In the genomic region with DNA sequence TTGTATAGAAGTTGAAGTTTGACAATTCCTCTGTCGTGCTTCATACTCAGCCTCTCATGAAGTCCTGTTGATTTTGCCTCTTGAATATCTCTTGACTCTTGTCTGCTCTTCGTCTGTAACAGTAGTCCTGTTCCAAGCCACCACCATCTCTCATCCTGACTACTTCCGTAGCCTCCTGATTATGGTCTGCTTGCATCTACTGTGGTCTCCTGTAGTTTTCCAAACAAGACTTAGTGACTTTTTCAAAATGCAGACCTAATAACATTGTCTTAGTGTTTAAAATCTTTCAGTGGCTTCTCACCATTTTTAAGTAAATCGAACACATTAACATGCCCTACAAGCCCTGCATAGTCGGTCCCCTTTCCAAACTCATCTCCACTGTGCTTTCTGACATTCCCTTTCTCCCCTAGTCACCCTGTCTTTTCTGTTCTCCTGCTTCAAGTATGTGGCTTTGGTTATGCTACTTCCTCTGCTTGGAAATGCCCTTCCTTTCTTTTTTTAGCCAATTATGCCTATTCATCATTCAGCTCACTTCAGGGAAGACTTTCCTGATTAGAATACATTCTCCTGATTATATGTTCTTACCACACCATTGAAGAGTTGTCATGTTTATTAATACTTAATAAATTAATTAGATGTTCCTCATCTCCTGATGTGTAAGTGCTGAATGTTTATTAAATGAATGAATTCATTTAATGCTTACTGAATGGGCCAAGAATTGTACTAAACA, we compare ENCODE assay signal across 8 cellular contexts. TPM values are rescaled to one million over a fixed set of nuclear protein-coding genes. Genes with fewer than 3 reads are reported as not detected.
DNase-seq lines count a peak whose midpoint lies in the region; FAIRE-seq and TF ChIP-seq lines count a peak whose summit lies in the region.
"Had no signal": no experiment of that assay in that cellular context is flagged by ENCODE, and none has a peak within 500 bp of the region (broad histone marks: within the 10 kb centered on the region; RNA-seq: fewer than 3 reads in every experiment).

No MANE protein-coding gene starts in this region.

- H3K36me3 ChIP-seq in prostate gland = no peaks in the 10 kb centered on the region

- H3K27ac ChIP-seq in prostate gland = no peak overlapping the region

- H3K27me3 ChIP-seq in prostate gland (replicated peaks; ENCODE audit: insufficient read depth) = no peaks in the 10 kb centered on the region

- 63% methylated on average over 5 of the region's 5 CpGs for WGBS in prostate gland

- FAIRE-seq in GM12891 (lab: Jason Lieb, UNC) = peak; percentile 61

- TF ChIP-seq CTCF in epithelial cell of proximal tubule (conservative IDR thresholded peaks at IDR 0.05; ENCODE audit: low read depth, low read length) (no peak), prostate gland (IDR thresholded peaks at IDR 0.05) (no peak)

- H3K4me3 ChIP-seq in epithelial cell of proximal tubule (ENCODE audit: low read depth, low read length) (peak overlapping the region; percentile 88), prostate gland (peak overlapping the region; percentile 87 to 92)

- intact Hi-C loops in prostate gland (cut with DNase I) = no loop called here

- DNase-seq in GM12891 (ENCODE audit: insufficient read length, low spot score) (no peak), OCI-M1 (lab: John Stamatoyannopoulos, UW) (peak; percentile 58), epithelial cell of proximal tubule (ENCODE audit: low read depth) (no peak), prostate gland (ENCODE audit: low spot score) (no peak), superior temporal gyrus (ENCODE audit: extremely low spot score) (no peak), GM03348 (ENCODE audit: low spot score) (no peak), NCI-H526 (lab: John Stamatoyannopoulos, UW) (no peak)
- DNase-seq: caudate nucleus had no signal

- H3K9me3 ChIP-seq in prostate gland = no peaks in the 10 kb centered on the region

- no peaks in the 10 kb centered on the region for H3K4me1 ChIP-seq in prostate gland (replicated peaks)

- TF ChIP-seq POLR2A in GM12891 (IDR thresholded peaks at IDR 0.05; ENCODE audit: low read depth, low read length) (no peak), prostate gland (IDR thresholded peaks at IDR 0.05) (no peak)

TF ChIP-seq in GM12891, 5 proteins besides CTCF, POLR2A, EP300 and RAD21:
- TF ChIP-seq POLR2AphosphoS5 (IDR thresholded peaks at IDR 0.05; ENCODE audit: low read depth, low read length) (no peak), PAX5 (IDR thresholded peaks at IDR 0.05; ENCODE audit: insufficient read depth, low read length, severe bottlenecking) (no peak), POU2F2 (IDR thresholded peaks at IDR 0.05; ENCODE audit: low read depth, low read length) (no peak), SPI1 (IDR thresholded peaks at IDR 0.05; ENCODE audit: low read depth, low read length) (no peak), TAF1 (IDR thresholded peaks at IDR 0.05; ENCODE audit: low read depth, low read length) (no peak)

RNA-seq across cellular contexts. Expression of gene SCYL2, which starts 2.0 kb away (rescaled TPM):
- polyA plus RNA-seq in GM12891 (2012; ENCODE audit: low read depth, missing spikeins) = 12.4 TPM
- total RNA-seq in epithelial cell of proximal tubule (24.6 and 28.9 TPM in 2 replicates), prostate gland (10 to 100 TPM; 54.4 to 63.7 TPM)

RNA-seq across cellular contexts. Expression of gene DEPDC4, which starts 2.1 kb away (rescaled TPM):
- 1.9 TPM for polyA plus RNA-seq in GM12891 (2012; ENCODE audit: low read depth, missing spikeins)
- 1.0 and 3.4 TPM in 2 replicates for total RNA-seq in epithelial cell of proximal tubule
- total RNA-seq in prostate gland = 10 to 100 TPM in 1 of 2 donors, 1 to 10 TPM in 1; 5.5 to 18.0 TPM
